15 cellular contexts compared by ENCODE assay signal in the genomic region with DNA sequence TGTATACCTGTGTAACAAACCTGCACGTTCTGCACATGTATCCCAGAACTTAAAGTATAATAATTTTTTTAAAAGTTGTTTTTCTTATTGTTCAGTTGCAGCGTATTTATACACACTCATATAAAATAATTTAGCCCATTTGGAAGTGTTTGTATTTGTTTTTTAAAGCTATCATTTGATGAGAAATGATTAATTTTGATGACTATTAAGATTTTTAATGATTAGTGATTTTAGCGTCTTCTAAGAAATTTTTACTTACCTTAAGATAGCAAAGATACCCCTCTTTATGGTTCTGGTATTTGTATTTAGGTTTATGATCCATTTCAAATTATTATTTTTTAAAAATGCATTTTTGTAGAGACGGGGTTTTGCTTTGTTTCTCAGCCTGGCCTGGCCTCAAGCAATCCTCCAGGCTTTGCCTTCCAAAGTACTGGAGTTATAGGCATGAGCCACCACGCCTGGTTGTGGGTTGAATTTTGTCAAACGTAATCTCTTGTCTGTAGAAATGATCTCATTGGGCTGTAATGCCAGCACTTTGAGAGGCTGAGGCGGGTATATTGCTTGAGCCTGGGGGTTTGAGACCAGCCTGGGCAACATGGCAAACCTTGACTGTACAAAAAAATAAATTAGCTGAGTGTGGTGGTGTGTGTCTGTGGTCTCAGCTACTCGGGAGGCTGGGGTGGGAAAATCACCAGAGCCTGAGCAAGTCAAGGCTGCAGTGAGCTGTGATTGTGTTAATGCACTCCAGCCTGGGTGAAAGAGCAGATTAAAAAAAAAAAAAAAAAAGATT. TPM values are rescaled to one million over a fixed set of nuclear protein-coding genes. Genes with fewer than 3 reads are reported as not detected.
A peak's percentile ranks its signal among the peaks of the same experiment; 100 is the strongest.
DNase-seq lines count a peak whose midpoint lies in the region; ATAC-seq and TF ChIP-seq lines count a peak whose summit lies in the region.
"Had no signal": no experiment of that assay in that cellular context is flagged by ENCODE, and none has a peak within 500 bp of the region (broad histone marks: within the 10 kb centered on the region; RNA-seq: fewer than 3 reads in every experiment).

No MANE protein-coding gene starts in this region.

- H3K9ac ChIP-seq in neural progenitor cell, result no peak overlapping the region

- peaks cover 20% of the 10 kb centered on the region for H3K4me1 Mint-ChIP-seq in neural progenitor cell

- no peak for ATAC-seq in GM18858 (IDR thresholded peaks at IDR 0.05; ENCODE audit: unreplicated experiment)
- ATAC-seq: activated T-cell treated with anti-CD3 and anti-CD28 coated beads, Interleukin-2, amount 50 U/mL, for 72 hours had no signal

- intact Hi-C loops in dorsolateral prefrontal cortex (cut with DNase I), result no loop called here

- no peak overlapping the region for H3K4me3 ChIP-seq in epithelial cell of esophagus (ENCODE audit: low read length)
- no peak overlapping the region for H3K4me3 ChIP-seq in neural progenitor cell
- H3K4me3 ChIP-seq in dorsolateral prefrontal cortex, result no peak overlapping the region
- H3K4me3 ChIP-seq: Peyer's patch had no signal

- H3K4me1 ChIP-seq in neural progenitor cell, result peaks cover 13% of the 10 kb centered on the region
- H3K4me1 ChIP-seq: Peyer's patch had no signal

- peaks cover under 1% of the 10 kb centered on the region for H3K9me3 Mint-ChIP-seq in neural progenitor cell
- H3K9me3 Mint-ChIP-seq: activated T-cell treated with anti-CD3 and anti-CD28 coated beads, Interleukin-2, amount 50 U/mL, for 72 hours; CD4-positive, alpha-beta T cell; nephron had no signal

- H3K27ac ChIP-seq in neural progenitor cell, result no peak overlapping the region
- H3K27ac ChIP-seq in dorsolateral prefrontal cortex, result no peak overlapping the region
- H3K27ac ChIP-seq: Peyer's patch had no signal

- H3K4me3 Mint-ChIP-seq in neural progenitor cell, result peak overlapping the region; percentile 73
- H3K4me3 Mint-ChIP-seq: activated T-cell treated with anti-CD3 and anti-CD28 coated beads, Interleukin-2, amount 50 U/mL, for 72 hours; CD4-positive, alpha-beta T cell; nephron had no signal

- H3K27me3 Mint-ChIP-seq in neural progenitor cell (ENCODE audit: insufficient read depth, low read depth), result peaks cover 2% of the 10 kb centered on the region
- H3K27me3 Mint-ChIP-seq: CD4-positive, alpha-beta T cell had no signal

- H3K36me3 ChIP-seq in neural progenitor cell, result no peaks in the 10 kb centered on the region
- H3K36me3 ChIP-seq: Peyer's patch had no signal

- H3K9me3 ChIP-seq in neural progenitor cell (ENCODE audit: low read depth), result no peaks in the 10 kb centered on the region
- H3K9me3 ChIP-seq: Peyer's patch had no signal

- H3F3A ChIP-seq in neural progenitor cell (ENCODE audit: low read depth), result peaks cover 6% of the 10 kb centered on the region

- no peak overlapping the region for H2AFZ ChIP-seq in neural progenitor cell (replicated peaks)

- TF ChIP-seq CTCF in epithelial cell of esophagus (IDR thresholded peaks at IDR 0.05; ENCODE audit: insufficient read depth, low read depth, low read length, missing control alignments) (no peak), neural progenitor cell (IDR thresholded peaks at IDR 0.05) (no peak), dorsolateral prefrontal cortex (IDR thresholded peaks at IDR 0.05 in 54 of 56, conservative IDR thresholded peaks at IDR 0.05 in 2 of 56; ENCODE audit: low read depth in 1 of 56, partially characterized antibody in 56 of 56) (no peak)

- H3K27ac Mint-ChIP-seq in neural progenitor cell, result peak overlapping the region; percentile 97
- H3K27ac Mint-ChIP-seq: activated T-cell treated with anti-CD3 and anti-CD28 coated beads, Interleukin-2, amount 50 U/mL, for 72 hours; CD4-positive, alpha-beta T cell; nephron had no signal

- peaks cover 48% of the 10 kb centered on the region for H4K20me1 ChIP-seq in neural progenitor cell (ENCODE audit: low read depth)

- DNase-seq in ELR (ENCODE audit: low read depth) (peak; percentile 13), NCI-H82 (lab: John Stamatoyannopoulos, UW) (peak; percentile 77), epithelial cell of esophagus (ENCODE audit: low read depth) (peak; percentile 32), neural progenitor cell (ENCODE audit: low spot score) (peak; percentile 19), C1 segment of cervical spinal cord (lab: John Stamatoyannopoulos, UW) (no peak), dorsolateral prefrontal cortex (no peak), NCI-H1417 (lab: John Stamatoyannopoulos, UW) (no peak)
- DNase-seq: activated T-cell treated with anti-CD3 and anti-CD28 coated beads, Interleukin-2, amount 50 U/mL, for 72 hours; CD4-positive, alpha-beta T cell; kidney; NCI-H1092 treated with DMSO at 0.1 percent for 48 hours; NCI-H510A treated with DMSO at 0.1 percent for 48 hours; Peyer's patch had no signal

- peaks cover 97% of the 10 kb centered on the region for H3K79me2 ChIP-seq in neural progenitor cell (ENCODE audit: low read depth)

- H3K4me2 ChIP-seq in neural progenitor cell, result peak overlapping the region; percentile 19

- peaks cover 6% of the 10 kb centered on the region for H3K36me3 Mint-ChIP-seq in neural progenitor cell

- H3K27me3 ChIP-seq in neural progenitor cell (no peaks in the 10 kb centered on the region), dorsolateral prefrontal cortex (no peaks in the 10 kb centered on the region)
- H3K27me3 ChIP-seq: Peyer's patch had no signal

RNA-seq across cellular contexts. Expression of a gene that starts 26.9 kb away (rescaled TPM):
- total RNA-seq in neural progenitor cell (ENCODE audit: low replicate concordance), result 86.1 and 96.7 TPM in 2 replicates
- 10 to 100 TPM; 34.3 to 70.8 (median 53.0) TPM for total RNA-seq in dorsolateral prefrontal cortex

Comparison
In these comparisons a context has a peak if more than half of its experiments do, and no peak if none do; other contexts are left out.
1. DNase-seq: peak in ELR (single experiment), NCI-H82 (single experiment), epithelial cell of esophagus (single experiment) and neural progenitor cell (single experiment); none in C1 segment of cervical spinal cord (0 of 14), dorsolateral prefrontal cortex (0 of 10) and NCI-H1417 (0 of 3).